ENCODE assay signal across 1 cellular context in the genomic region with DNA sequence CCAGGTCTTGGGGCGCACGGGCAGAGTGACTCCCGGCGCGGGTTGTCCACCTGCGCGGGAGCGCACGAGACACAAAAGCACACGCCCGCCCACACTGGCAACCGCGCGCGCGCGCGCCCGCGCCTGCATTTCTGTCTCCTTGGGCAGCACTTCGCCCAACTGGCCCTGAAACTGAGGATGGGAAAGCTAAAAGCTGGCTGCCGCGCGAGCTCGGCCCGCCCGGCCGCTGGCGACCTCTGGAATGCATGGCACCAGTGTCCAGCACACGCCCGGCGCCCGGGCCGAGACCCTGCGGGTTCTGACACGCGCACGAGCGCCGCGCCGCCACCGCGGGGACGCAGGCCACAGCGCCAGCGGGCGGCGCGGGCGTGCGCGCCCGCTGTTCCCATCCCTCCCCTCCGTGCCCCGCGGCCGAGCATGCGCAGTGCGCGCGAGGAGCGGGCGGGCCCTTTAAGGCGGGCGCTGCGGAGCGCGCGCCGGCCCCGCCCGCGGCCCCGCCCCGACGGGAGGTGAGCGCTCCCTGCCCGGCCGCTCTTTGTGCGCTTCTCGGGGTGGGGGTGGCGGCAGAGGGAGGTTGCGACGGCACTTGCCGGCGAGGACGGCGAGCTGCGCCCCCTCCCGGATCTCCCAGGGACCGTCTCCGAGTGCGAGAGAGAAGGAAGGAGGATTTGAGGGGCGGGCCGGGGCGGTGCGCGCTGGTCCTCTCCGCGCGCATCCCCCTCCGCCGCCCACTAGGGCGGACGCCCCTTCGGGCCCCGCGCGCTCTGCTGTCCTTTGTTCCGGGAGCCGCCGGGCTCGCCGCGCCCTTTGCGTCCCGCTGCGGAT.
A peak's percentile ranks its signal among the peaks of the same experiment; 100 is the strongest.
TF ChIP-seq lines count a peak whose summit lies in the region.

No MANE protein-coding gene starts in this region.

TF ChIP-seq in K562, 482 proteins besides CTCF, POLR2A, EP300 and RAD21 (continued from another document and continues in another):
- TF ChIP-seq, protein P1, sequence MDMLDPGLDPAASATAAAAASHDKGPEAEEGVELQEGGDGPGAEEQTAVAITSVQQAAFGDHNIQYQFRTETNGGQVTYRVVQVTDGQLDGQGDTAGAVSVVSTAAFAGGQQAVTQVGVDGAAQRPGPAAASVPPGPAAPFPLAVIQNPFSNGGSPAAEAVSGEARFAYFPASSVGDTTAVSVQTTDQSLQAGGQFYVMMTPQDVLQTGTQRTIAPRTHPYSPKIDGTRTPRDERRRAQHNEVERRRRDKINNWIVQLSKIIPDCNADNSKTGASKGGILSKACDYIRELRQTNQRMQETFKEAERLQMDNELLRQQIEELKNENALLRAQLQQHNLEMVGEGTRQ (CRISPR knock-in tag; IDR thresholded peaks at IDR 0.05): no peak
- TF ChIP-seq, protein P2, sequence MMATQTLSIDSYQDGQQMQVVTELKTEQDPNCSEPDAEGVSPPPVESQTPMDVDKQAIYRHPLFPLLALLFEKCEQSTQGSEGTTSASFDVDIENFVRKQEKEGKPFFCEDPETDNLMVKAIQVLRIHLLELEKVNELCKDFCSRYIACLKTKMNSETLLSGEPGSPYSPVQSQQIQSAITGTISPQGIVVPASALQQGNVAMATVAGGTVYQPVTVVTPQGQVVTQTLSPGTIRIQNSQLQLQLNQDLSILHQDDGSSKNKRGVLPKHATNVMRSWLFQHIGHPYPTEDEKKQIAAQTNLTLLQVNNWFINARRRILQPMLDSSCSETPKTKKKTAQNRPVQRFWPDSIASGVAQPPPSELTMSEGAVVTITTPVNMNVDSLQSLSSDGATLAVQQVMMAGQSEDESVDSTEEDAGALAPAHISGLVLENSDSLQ (IDR thresholded peaks at IDR 0.05): no peak
- TF ChIP-seq SIX5 (IDR thresholded peaks at IDR 0.05; ENCODE audit: borderline replicate concordance in 1 of 2, insufficient read depth in 1 of 2, low read depth in 1 of 2, low read length in 2 of 2): no peak
- TF ChIP-seq, protein P3, sequence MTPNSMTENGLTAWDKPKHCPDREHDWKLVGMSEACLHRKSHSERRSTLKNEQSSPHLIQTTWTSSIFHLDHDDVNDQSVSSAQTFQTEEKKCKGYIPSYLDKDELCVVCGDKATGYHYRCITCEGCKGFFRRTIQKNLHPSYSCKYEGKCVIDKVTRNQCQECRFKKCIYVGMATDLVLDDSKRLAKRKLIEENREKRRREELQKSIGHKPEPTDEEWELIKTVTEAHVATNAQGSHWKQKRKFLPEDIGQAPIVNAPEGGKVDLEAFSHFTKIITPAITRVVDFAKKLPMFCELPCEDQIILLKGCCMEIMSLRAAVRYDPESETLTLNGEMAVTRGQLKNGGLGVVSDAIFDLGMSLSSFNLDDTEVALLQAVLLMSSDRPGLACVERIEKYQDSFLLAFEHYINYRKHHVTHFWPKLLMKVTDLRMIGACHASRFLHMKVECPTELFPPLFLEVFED (CRISPR knock-in tag; conservative IDR thresholded peaks at IDR 0.05): no peak
- TF ChIP-seq, protein P4, sequence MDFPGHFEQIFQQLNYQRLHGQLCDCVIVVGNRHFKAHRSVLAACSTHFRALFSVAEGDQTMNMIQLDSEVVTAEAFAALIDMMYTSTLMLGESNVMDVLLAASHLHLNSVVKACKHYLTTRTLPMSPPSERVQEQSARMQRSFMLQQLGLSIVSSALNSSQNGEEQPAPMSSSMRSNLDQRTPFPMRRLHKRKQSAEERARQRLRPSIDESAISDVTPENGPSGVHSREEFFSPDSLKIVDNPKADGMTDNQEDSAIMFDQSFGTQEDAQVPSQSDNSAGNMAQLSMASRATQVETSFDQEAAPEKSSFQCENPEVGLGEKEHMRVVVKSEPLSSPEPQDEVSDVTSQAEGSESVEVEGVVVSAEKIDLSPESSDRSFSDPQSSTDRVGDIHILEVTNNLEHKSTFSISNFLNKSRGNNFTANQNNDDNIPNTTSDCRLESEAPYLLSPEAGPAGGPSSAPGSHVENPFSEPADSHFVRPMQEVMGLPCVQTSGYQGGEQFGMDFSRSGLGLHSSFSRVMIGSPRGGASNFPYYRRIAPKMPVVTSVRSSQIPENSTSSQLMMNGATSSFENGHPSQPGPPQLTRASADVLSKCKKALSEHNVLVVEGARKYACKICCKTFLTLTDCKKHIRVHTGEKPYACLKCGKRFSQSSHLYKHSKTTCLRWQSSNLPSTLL (IDR thresholded peaks at IDR 0.05): no peak
- no peak for TF ChIP-seq HSF4 (CRISPR knock-in tag; IDR thresholded peaks at IDR 0.05; ENCODE audit: borderline replicate concordance)
- TF ChIP-seq, protein P5, sequence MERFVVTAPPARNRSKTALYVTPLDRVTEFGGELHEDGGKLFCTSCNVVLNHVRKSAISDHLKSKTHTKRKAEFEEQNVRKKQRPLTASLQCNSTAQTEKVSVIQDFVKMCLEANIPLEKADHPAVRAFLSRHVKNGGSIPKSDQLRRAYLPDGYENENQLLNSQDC (CRISPR knock-in tag; IDR thresholded peaks at IDR 0.05): no peak
- peak; percentile 5; the same call in 1 of the 2 replicates for TF ChIP-seq TCF3 (CRISPR knock-in tag; IDR thresholded peaks at IDR 0.05)
- TF ChIP-seq LCOR (CRISPR knock-in tag; IDR thresholded peaks at IDR 0.05): no peak
- TF ChIP-seq NCOR1 (IDR thresholded peaks at IDR 0.05): no peak
- TF ChIP-seq, protein P6, sequence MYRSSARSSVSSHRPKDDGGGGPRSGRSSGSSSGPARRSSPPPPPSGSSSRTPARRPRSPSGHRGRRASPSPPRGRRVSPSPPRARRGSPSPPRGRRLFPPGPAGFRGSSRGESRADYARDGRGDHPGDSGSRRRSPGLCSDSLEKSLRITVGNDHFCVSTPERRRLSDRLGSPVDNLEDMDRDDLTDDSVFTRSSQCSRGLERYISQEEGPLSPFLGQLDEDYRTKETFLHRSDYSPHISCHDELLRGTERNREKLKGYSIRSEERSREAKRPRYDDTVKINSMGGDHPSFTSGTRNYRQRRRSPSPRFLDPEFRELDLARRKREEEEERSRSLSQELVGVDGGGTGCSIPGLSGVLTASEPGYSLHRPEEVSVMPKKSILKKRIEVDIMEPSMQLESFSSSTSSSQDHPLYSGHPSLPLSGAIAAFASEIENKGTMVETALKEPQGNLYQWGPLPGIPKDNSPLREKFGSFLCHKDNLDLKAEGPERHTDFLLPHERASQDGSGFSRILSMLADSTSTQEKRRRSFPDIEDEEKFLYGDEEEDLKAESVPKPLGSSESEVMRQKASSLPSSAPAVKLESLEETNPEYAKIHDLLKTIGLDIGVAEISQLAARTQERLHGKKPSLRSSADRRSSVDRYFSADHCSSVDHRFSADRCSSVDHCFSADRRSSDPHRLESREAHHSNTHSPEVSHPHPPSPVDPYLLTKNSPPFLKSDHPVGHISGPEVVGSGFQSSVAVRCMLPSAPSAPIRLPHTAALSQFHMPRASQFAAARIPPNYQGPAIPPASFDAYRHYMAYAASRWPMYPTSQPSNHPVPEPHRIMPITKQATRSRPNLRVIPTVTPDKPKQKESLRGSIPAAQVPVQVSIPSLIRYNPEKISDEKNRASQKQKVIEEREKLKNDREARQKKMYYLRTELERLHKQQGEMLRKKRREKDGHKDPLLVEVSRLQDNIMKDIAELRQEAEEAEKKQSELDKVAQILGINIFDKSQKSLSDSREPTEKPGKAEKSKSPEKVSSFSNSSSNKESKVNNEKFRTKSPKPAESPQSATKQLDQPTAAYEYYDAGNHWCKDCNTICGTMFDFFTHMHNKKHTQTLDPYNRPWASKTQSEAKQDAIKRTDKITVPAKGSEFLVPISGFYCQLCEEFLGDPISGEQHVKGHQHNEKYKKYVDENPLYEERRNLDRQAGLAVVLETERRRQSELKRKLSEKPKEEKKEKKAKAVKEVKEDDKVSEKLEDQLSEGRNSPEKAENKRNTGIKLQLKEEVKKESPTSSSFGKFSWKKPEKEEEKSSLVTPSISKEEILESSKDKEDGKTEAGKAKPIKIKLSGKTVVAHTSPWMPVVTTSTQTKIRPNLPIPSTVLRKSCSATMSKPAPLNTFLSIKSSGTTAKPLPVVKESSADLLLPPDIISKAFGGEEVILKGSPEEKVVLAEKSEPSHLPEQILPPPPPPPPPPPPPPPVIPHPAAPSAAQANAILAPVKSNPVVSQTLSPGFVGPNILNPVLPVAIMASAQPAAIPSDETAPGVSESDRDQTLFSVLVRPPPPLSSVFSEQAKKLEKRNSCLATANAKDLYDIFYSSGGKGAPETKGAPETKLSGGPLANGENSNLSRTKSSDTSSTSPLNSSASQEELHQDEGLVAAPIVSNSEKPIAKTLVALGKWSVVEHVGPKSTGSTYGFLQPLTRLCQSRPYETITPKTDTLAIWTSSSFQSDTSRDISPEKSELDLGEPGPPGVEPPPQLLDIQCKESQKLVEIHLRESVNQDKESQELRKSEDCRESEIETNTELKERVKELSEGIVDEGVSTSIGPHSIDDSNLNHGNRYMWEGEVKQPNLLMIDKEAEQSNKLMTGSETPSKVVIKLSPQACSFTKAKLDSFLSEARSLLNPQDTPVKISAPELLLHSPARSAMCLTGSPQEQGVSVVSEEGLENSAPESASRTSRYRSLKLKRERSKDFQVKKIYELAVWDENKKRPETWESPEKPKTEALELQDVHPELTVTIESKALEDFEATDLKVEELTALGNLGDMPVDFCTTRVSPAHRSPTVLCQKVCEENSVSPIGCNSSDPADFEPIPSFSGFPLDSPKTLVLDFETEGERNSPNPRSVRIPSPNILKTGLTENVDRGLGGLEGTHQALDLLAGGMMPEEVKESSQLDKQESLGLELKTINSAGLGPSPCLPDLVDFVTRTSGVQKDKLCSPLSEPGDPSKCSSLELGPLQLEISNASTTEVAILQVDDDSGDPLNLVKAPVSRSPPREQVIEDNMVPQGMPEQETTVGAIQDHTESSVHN (IDR thresholded peaks at IDR 0.05; ENCODE audit: borderline replicate concordance in 1 of 2, low read depth in 1 of 2): no peak
- TF ChIP-seq PHF8 (IDR thresholded peaks at IDR 0.05; ENCODE audit: borderline replicate concordance, low read length): peak; percentile 88; the same call in 1 of the 2 replicates
- peak; percentile 54 for TF ChIP-seq TBP (optimal IDR thresholded peaks at IDR 0.05; ENCODE audit: low read depth, low read length)
- TF ChIP-seq FIP1L1 (IDR thresholded peaks at IDR 0.05; ENCODE audit: low read depth, low read length, poor library complexity, severe bottlenecking): peak; percentile 26
- TF ChIP-seq, protein P7, sequence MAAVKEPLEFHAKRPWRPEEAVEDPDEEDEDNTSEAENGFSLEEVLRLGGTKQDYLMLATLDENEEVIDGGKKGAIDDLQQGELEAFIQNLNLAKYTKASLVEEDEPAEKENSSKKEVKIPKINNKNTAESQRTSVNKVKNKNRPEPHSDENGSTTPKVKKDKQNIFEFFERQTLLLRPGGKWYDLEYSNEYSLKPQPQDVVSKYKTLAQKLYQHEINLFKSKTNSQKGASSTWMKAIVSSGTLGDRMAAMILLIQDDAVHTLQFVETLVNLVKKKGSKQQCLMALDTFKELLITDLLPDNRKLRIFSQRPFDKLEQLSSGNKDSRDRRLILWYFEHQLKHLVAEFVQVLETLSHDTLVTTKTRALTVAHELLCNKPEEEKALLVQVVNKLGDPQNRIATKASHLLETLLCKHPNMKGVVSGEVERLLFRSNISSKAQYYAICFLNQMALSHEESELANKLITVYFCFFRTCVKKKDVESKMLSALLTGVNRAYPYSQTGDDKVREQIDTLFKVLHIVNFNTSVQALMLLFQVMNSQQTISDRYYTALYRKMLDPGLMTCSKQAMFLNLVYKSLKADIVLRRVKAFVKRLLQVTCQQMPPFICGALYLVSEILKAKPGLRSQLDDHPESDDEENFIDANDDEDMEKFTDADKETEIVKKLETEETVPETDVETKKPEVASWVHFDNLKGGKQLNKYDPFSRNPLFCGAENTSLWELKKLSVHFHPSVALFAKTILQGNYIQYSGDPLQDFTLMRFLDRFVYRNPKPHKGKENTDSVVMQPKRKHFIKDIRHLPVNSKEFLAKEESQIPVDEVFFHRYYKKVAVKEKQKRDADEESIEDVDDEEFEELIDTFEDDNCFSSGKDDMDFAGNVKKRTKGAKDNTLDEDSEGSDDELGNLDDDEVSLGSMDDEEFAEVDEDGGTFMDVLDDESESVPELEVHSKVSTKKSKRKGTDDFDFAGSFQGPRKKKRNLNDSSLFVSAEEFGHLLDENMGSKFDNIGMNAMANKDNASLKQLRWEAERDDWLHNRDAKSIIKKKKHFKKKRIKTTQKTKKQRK (IDR thresholded peaks at IDR 0.05; ENCODE audit: borderline replicate concordance, low read depth, low read length): no peak
- peak; percentile 70; the same call in 1 of the 2 replicates for TF ChIP-seq ZFX (CRISPR knock-in tag; IDR thresholded peaks at IDR 0.05)
- TF ChIP-seq RFX5 (IDR thresholded peaks at IDR 0.05; ENCODE audit: low read depth, low read length): no peak
- TF ChIP-seq, protein P8, sequence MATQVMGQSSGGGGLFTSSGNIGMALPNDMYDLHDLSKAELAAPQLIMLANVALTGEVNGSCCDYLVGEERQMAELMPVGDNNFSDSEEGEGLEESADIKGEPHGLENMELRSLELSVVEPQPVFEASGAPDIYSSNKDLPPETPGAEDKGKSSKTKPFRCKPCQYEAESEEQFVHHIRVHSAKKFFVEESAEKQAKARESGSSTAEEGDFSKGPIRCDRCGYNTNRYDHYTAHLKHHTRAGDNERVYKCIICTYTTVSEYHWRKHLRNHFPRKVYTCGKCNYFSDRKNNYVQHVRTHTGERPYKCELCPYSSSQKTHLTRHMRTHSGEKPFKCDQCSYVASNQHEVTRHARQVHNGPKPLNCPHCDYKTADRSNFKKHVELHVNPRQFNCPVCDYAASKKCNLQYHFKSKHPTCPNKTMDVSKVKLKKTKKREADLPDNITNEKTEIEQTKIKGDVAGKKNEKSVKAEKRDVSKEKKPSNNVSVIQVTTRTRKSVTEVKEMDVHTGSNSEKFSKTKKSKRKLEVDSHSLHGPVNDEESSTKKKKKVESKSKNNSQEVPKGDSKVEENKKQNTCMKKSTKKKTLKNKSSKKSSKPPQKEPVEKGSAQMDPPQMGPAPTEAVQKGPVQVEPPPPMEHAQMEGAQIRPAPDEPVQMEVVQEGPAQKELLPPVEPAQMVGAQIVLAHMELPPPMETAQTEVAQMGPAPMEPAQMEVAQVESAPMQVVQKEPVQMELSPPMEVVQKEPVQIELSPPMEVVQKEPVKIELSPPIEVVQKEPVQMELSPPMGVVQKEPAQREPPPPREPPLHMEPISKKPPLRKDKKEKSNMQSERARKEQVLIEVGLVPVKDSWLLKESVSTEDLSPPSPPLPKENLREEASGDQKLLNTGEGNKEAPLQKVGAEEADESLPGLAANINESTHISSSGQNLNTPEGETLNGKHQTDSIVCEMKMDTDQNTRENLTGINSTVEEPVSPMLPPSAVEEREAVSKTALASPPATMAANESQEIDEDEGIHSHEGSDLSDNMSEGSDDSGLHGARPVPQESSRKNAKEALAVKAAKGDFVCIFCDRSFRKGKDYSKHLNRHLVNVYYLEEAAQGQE (CRISPR knock-in tag; IDR thresholded peaks at IDR 0.05; ENCODE audit: low read depth): peak; percentile 55
- 0 out of 2 replicates have a peak, but pooled peaks have one; percentile 61 for TF ChIP-seq JUND (IDR thresholded peaks at IDR 0.05; ENCODE audit: borderline replicate concordance, low read depth, low read length)
- TF ChIP-seq JUND (tag; IDR thresholded peaks at IDR 0.05; ENCODE audit: borderline replicate concordance, low read depth, low read length): peak; percentile 8; the same call in 1 of the 3 replicates
- TF ChIP-seq ZNF311 (CRISPR knock-in tag; IDR thresholded peaks at IDR 0.05): no peak
- TF ChIP-seq GTF2E2 (tag; IDR thresholded peaks at IDR 0.05): no peak
- no peak for TF ChIP-seq ETV1 (tag; conservative IDR thresholded peaks at IDR 0.05; ENCODE audit: low read depth)
- peak in 2 of 3 experiments; percentile 16 to 51 for TF ChIP-seq YY1 (IDR thresholded peaks at IDR 0.05; ENCODE audit: borderline replicate concordance in 1 of 3, control insufficient read depth in 1 of 3, extremely low read depth in 1 of 3, insufficient read depth in 3 of 3, insufficient read length in 1 of 3, insufficient replicate concordance in 2 of 3, low read depth in 1 of 3, low read length in 2 of 3)
- TF ChIP-seq BRD4 (IDR thresholded peaks at IDR 0.05): 0 out of 2 replicates have a peak, but pooled peaks have one; percentile 44
